27 cellular contexts compared by ENCODE assay signal in the genomic region with DNA sequence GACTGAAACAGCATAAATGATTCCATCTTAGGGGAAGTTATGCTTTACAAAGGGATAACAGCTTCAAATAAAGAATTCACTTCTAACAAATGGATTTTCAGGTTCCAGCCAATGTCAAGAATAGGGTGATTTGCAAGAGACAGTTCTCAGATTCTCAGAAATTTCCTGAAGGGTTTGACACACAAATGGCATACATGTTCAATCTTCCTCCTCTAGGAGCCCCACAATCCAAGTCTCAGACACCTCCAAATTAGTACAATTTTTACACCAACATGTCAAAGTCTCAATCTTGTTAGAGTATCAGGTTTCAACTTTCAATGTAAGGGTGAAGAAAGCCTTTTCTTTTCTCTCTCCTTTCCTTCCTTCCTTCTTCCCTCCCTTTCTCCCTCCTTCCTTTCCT.
"Had no signal": no experiment of that assay in that cellular context is flagged by ENCODE, and none has a peak within 500 bp of the region (broad histone marks: within the 10 kb centered on the region; RNA-seq: fewer than 3 reads in every experiment).

No MANE protein-coding gene starts in this region.

- H3K4me3 ChIP-seq: stomach, suprapubic skin, testis, thoracic aorta, thyroid gland, tibial artery, tibial nerve, transverse colon, upper lobe of left lung, upper lobe of right lung, uterus, vagina had no signal

- ATAC-seq: stimulated activated effector memory CD8-positive, alpha-beta T cell treated with anti-CD3 and anti-CD28 coated beads, Interleukin-12 subunit alpha, Interleukin-12 subunit beta, amount 100 ng/mL, for 72 hours; stimulated activated memory B cell treated with anti-CD40 and anti-IgM and Interleukin-4, amounts not matched to agents 10 μg/mL and 1 μg/mL and 100 μg/mL, for 72 hours; stimulated activated naive B cell treated with anti-CD40 and anti-IgM and Interleukin-4, amounts not matched to agents 10 μg/mL and 1 μg/mL and 100 μg/mL, for 72 hours; stimulated activated naive CD8-positive, alpha-beta T cell treated with anti-CD3 and anti-CD28 coated beads, Interleukin-15, amount 100 ng/mL, for 72 hours; stimulated activated naive CD8-positive, alpha-beta T cell treated with anti-CD3 and anti-CD28 coated beads, Interleukin-15, Interleukin-2, amounts not matched to agents 100 U/mL and 50 U/mL, for 24 hours; upper lobe of right lung had no signal

- H3K27me3 ChIP-seq: stomach, suprapubic skin, testis, thyroid gland, tibial artery, tibial nerve, transverse colon, upper lobe of left lung, upper lobe of right lung, uterus, vagina had no signal

- H3K9me3 ChIP-seq: suprapubic skin, testis, thoracic aorta, thyroid gland, tibial artery, tibial nerve, transverse colon, upper lobe of right lung, uterus, vagina had no signal

- FAIRE-seq: urothelium cell line had no signal

- H3K36me3 ChIP-seq: stomach, suprapubic skin, thoracic aorta, thyroid gland, tibial artery, tibial nerve, transverse colon, upper lobe of left lung, upper lobe of right lung, uterus, vagina had no signal

- DNase-seq: stimulated activated CD4-positive, alpha-beta T cell treated with anti-CD3 and anti-CD28 coated beads, Interleukin-2, amount 100 ng/mL, for 48 hours; stimulated activated CD4-positive, alpha-beta T cell treated with anti-CD3 and anti-CD28 coated beads, Interleukin-4, amount 100 ng/mL, for 1 hour; stimulated activated CD4-positive, alpha-beta T cell treated with anti-CD3 and anti-CD28 coated beads, Interleukin-4, amount 100 ng/mL, for 24 hours; stimulated activated CD4-positive, alpha-beta T cell treated with anti-CD3 and anti-CD28 coated beads, Interleukin-4, amount 100 ng/mL, for 4 hours; stimulated activated CD8-positive, alpha-beta memory T cell treated with anti-CD3 and anti-CD28 coated beads, Interleukin-4, amount 100 ng/mL, for 48 hours; stimulated activated naive B cell treated with anti-CD40 and anti-IgM and Interleukin-4, amounts not matched to agents 10 μg/mL and 1 μg/mL and 100 μg/mL, for 72 hours; stimulated activated naive CD4-positive, alpha-beta T cell; stimulated activated naive CD4-positive, alpha-beta T cell treated with Interleukin-2 at 50 U/mL for 16 hours; stimulated activated naive CD8-positive, alpha-beta T cell treated with anti-CD3 and anti-CD28 coated beads, Interleukin-15, amount 100 ng/mL, for 72 hours; stimulated activated naive CD8-positive, alpha-beta T cell treated with anti-CD3 and anti-CD28 coated beads, Interleukin-15, Interleukin-2, amounts not matched to agents 100 U/mL and 50 U/mL, for 24 hours; stomach; substantia nigra; testis; thyroid gland; tibial artery; transverse colon; trophoblast cell; upper lobe of left lung; upper lobe of right lung; uterus had no signal

- H3K27ac ChIP-seq: stomach, suprapubic skin, testis, thoracic aorta, thyroid gland, tibial artery, tibial nerve, transverse colon, upper lobe of left lung, upper lobe of right lung, vagina had no signal

- H3K4me1 ChIP-seq: stomach, suprapubic skin, testis, thyroid gland, tibial artery, tibial nerve, transverse colon, upper lobe of left lung, upper lobe of right lung, uterus, vagina had no signal
